Comparison of ENCODE assay signal across 9 cellular contexts in the genomic region with DNA sequence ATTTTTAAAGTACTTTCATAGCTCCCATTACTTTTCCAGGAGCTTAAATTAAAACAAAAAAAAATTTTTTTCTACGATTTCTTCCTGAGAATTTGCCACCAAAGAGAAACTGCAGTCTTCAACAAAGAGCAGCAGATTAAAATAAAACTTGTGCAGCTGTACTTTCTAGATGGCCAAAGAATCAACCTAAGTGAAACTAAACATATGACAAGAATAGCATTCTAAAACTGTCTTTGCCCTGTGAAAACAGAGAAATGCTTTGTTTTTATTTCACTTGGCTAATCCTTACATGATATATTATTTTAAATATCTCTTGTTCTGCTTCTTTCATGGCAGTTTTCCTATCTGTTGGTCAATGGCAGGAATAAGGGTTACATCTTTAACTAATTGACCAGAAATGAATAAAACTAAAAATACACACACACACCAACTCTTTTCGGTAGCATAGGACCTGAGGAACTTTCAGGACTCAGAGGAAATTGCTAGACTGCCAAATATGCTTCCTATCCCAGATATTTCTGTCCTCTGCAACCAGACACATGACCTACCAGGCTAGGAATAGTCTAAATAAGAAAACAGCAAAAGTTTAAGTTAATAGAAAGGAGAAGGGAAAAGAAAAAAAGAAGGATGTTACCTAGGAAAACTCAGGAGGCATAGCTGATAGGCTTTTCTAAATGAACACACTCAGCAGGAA.
DNase-seq lines count a peak whose midpoint lies in the region; ATAC-seq, FAIRE-seq and TF ChIP-seq lines count a peak whose summit lies in the region.
"Had no signal": no experiment of that assay in that cellular context is flagged by ENCODE, and none has a peak within 500 bp of the region (broad histone marks: within the 10 kb centered on the region; RNA-seq: fewer than 3 reads in every experiment).

No MANE protein-coding gene starts in this region.

- H3K4me1 Mint-ChIP-seq in activated CD8-positive, alpha-beta T cell treated with anti-CD3 and anti-CD28 coated beads, Interleukin-2, amount 10 ng/mL, durations not matched to agents 7 days and 5 days (ENCODE audit: low read depth): peaks cover 28% of the 10 kb centered on the region

- no peak for TF ChIP-seq POLR2A in GM12878 (IDR thresholded peaks at IDR 0.05; ENCODE audit: low read depth, low read length)

- TF ChIP-seq RAD21 in GM12878 (IDR thresholded peaks at IDR 0.05; ENCODE audit: insufficient read depth, low read depth, low read length): no peak

- H3K4me3 ChIP-seq in GM12878 (peak overlapping the region; percentile 49), osteoblast (ENCODE audit: insufficient read depth, low read length) (peak overlapping the region; percentile 48)

- peak; percentile 50 for ATAC-seq in GM18511 (IDR thresholded peaks at IDR 0.05; ENCODE audit: unreplicated experiment)
- ATAC-seq in HG02884 (IDR thresholded peaks at IDR 0.05; ENCODE audit: unreplicated experiment): peak; percentile 41
- peak; percentile 48 for ATAC-seq in GM12878
- ATAC-seq in activated CD8-positive, alpha-beta T cell treated with anti-CD3 and anti-CD28 coated beads, Interleukin-2, amount 10 ng/mL, durations not matched to agents 7 days and 5 days: no peak

- POLR2A ChIA-PET in GM12878 (lab: Charles Lee): interaction anchor here (0.5 to 10.5 kb wide), 10 partner anchors 11 to 77 kb away, joined by 3 to 265 read pairs (median 5); a partner anchor contains a TSS
- POLR2A ChIA-PET in activated CD8-positive, alpha-beta T cell treated with anti-CD3 and anti-CD28 coated beads, Interleukin-2, amount 10 ng/mL, durations not matched to agents 7 days and 5 days (lab: Charles Lee): no interaction called here

- DNase-seq in GM12878 (ENCODE audit: low read depth, low spot score) (peak; percentile 47), osteoblast (ENCODE audit: insufficient read length, low spot score, missing footprints) (peak; percentile 56), NCI-H1048 (lab: John Stamatoyannopoulos, UW) (no peak), HUDEP-2 (lab: John Stamatoyannopoulos, UW; ENCODE audit: unreplicated experiment in 76 of 76) (no peak)
- no peak for DNase-seq in activated CD8-positive, alpha-beta T cell treated with anti-CD3 and anti-CD28 coated beads, Interleukin-2, amount 10 ng/mL, durations not matched to agents 7 days and 5 days
- DNase-seq in activated CD4-positive, alpha-beta T cell treated with anti-CD3 and anti-CD28 coated beads for 48 hours: no peak
- DNase-seq: activated CD4-positive, alpha-beta memory T cell treated with anti-CD3 and anti-CD28 coated beads for 36 hours had no signal

- H3K9me3 ChIP-seq in GM12878 (replicated peaks; ENCODE audit: control insufficient read depth, insufficient read depth, low read length) (peaks cover 3% of the 10 kb centered on the region; the same call in 2 of the 3 replicates), osteoblast (ENCODE audit: low read depth, low read length) (no peaks in the 10 kb centered on the region)

- H3K36me3 ChIP-seq in GM12878 (ENCODE audit: control insufficient read depth in 2 of 2, insufficient read depth in 2 of 2, low read length in 1 of 2) (peaks cover 0 to 15% of the 10 kb centered on the region in 2 experiments; a peak in 3 of 4 replicates), osteoblast (ENCODE audit: insufficient read depth, low read length) (no peaks in the 10 kb centered on the region)

- H4K20me1 ChIP-seq in GM12878 (ENCODE audit: control insufficient read depth, insufficient read depth): no peaks in the 10 kb centered on the region
- H4K20me1 ChIP-seq in osteoblast (ENCODE audit: insufficient read depth, low read length): no peaks in the 10 kb centered on the region

- no peak overlapping the region for H3K4me3 Mint-ChIP-seq in activated CD8-positive, alpha-beta T cell treated with anti-CD3 and anti-CD28 coated beads, Interleukin-2, amount 10 ng/mL, durations not matched to agents 7 days and 5 days
- H3K4me3 Mint-ChIP-seq: activated CD4-positive, alpha-beta memory T cell treated with anti-CD3 and anti-CD28 coated beads for 36 hours had no signal

- H3K36me3 Mint-ChIP-seq in activated CD8-positive, alpha-beta T cell treated with anti-CD3 and anti-CD28 coated beads, Interleukin-2, amount 10 ng/mL, durations not matched to agents 7 days and 5 days (ENCODE audit: low read depth): peaks cover 35% of the 10 kb centered on the region

- FAIRE-seq in GM12878 (lab: Jason Lieb, UNC): peak; percentile 18

- no peaks in the 10 kb centered on the region for H3K27me3 ChIP-seq in GM12878 (replicated peaks in 1 of 2; ENCODE audit: control insufficient read depth in 2 of 2, insufficient read depth in 2 of 2, low read length in 1 of 2)
- no peaks in the 10 kb centered on the region for H3K27me3 ChIP-seq in osteoblast (ENCODE audit: insufficient read depth, low read length)

- H3K27ac ChIP-seq in GM12878 (ENCODE audit: control insufficient read depth, insufficient read depth) (peak overlapping the region; percentile 97), osteoblast (ENCODE audit: low read depth, low read length) (peak overlapping the region; percentile 53)

- TF ChIP-seq EP300 in GM12878 (IDR thresholded peaks at IDR 0.05; ENCODE audit: borderline replicate concordance in 1 of 2, control insufficient read depth in 1 of 2, low read depth in 2 of 2, low read length in 2 of 2): no peak

- H3K27ac Mint-ChIP-seq in activated CD8-positive, alpha-beta T cell treated with anti-CD3 and anti-CD28 coated beads, Interleukin-2, amount 10 ng/mL, durations not matched to agents 7 days and 5 days: no peak overlapping the region
- H3K27ac Mint-ChIP-seq: activated CD4-positive, alpha-beta memory T cell treated with anti-CD3 and anti-CD28 coated beads for 36 hours had no signal

- 2% methylated on average over 2 of the region's 2 CpGs for WGBS in GM12878 (ENCODE audit: insufficient coverage, insufficient replicate concordance, low lambda C conversion rate, missing lambda C conversion rate)

- no TSS peak for BruUV-seq in GM12878 (replicated peaks; lab: Mats Ljungman, UMichigan)

- H3K9me3 Mint-ChIP-seq in activated CD8-positive, alpha-beta T cell treated with anti-CD3 and anti-CD28 coated beads, Interleukin-2, amount 10 ng/mL, durations not matched to agents 7 days and 5 days (ENCODE audit: insufficient read depth): peaks cover 8% of the 10 kb centered on the region

- no peak for TF ChIP-seq CTCF in GM12878 (IDR thresholded peaks at IDR 0.05 in 2 of 3, conservative IDR thresholded peaks at IDR 0.05 in 1 of 3; ENCODE audit: control insufficient read depth in 2 of 3, extremely low read depth in 1 of 3, insufficient read depth in 1 of 3, low read depth in 3 of 3, low read length in 3 of 3)
- TF ChIP-seq CTCF in osteoblast (IDR thresholded peaks at IDR 0.05; ENCODE audit: extremely low read depth, low read depth, low read length): no peak

- RAD21 ChIA-PET in GM12878 (lab: Charles Lee; ENCODE audit: unreplicated experiment): interaction anchor here (0.6 to 14.4 kb wide), 17 partner anchors 9 to 404 kb away, joined by 3 to 405 read pairs (median 11); a partner anchor contains a TSS

- peaks cover 83% of the 10 kb centered on the region for H3K79me2 ChIP-seq in GM12878 (ENCODE audit: control insufficient read depth, insufficient read depth, low read length)
- H3K79me2 ChIP-seq in osteoblast (ENCODE audit: insufficient read depth, low read length): no peaks in the 10 kb centered on the region

- intact Hi-C loops in GM12878 (cut with micrococcal nuclease; ENCODE audit: unreplicated experiment): no loop called here

- CTCF ChIA-PET in GM12878 (lab: Yijun Ruan, JAX): interaction anchor here (0.6 to 7.9 kb wide), 15 partner anchors 9 to 1623 kb away, joined by 3 to 136 read pairs (median 5); a partner anchor contains a TSS
- CTCF ChIA-PET in activated CD8-positive, alpha-beta T cell treated with anti-CD3 and anti-CD28 coated beads, Interleukin-2, amount 10 ng/mL, durations not matched to agents 7 days and 5 days (lab: Charles Lee): interaction anchor here (0.7 to 3.3 kb wide), 3 partner anchors 23 to 75 kb away, joined by 3 to 13 read pairs (median 3); a partner anchor contains a TSS

- H2AFZ ChIP-seq in GM12878 (ENCODE audit: control insufficient read depth, low read depth, low read length) (no peak overlapping the region), osteoblast (ENCODE audit: low read length) (peak overlapping the region; percentile 48)

- in situ Hi-C loops in GM12878 (cut with MboI): loop anchor here (5.0 kb wide), 1 partner anchor 70 kb away; no protein-coding TSS in a partner anchor

- peak overlapping the region; percentile 11 for H3K9ac ChIP-seq in GM12878 (ENCODE audit: control insufficient read depth, insufficient read depth, low read length)

- H3K4me2 ChIP-seq in GM12878 (ENCODE audit: control insufficient read depth, insufficient read depth): peak overlapping the region; percentile 92
- peak overlapping the region; percentile 81 for H3K4me2 ChIP-seq in osteoblast (ENCODE audit: insufficient read depth, low read length)

- H3K27me3 Mint-ChIP-seq in activated CD8-positive, alpha-beta T cell treated with anti-CD3 and anti-CD28 coated beads, Interleukin-2, amount 10 ng/mL, durations not matched to agents 7 days and 5 days (ENCODE audit: low read depth): no peaks in the 10 kb centered on the region
- H3K27me3 Mint-ChIP-seq: activated CD4-positive, alpha-beta memory T cell treated with anti-CD3 and anti-CD28 coated beads for 36 hours had no signal

- H3K4me1 ChIP-seq in GM12878 (ENCODE audit: control insufficient read depth, insufficient read depth, low read length) (peaks cover 41% of the 10 kb centered on the region), osteoblast (ENCODE audit: insufficient read depth, low read length) (peaks cover 19% of the 10 kb centered on the region)

- SMC1A ChIA-PET in GM12878 (lab: Charles Lee; ENCODE audit: uncharacterized antibody, unreplicated experiment): interaction anchor here (1.0 to 20.2 kb wide), 20 partner anchors 8 to 124 kb away, joined by 3 to 446 read pairs (median 8); a partner anchor contains a TSS

TF ChIP-seq in GM12878, 131 proteins besides CTCF, POLR2A, EP300 and RAD21 (continues in another document):
- TF ChIP-seq ETV6 (conservative IDR thresholded peaks at IDR 0.05 in 1 of 2, IDR thresholded peaks at IDR 0.05 in 1 of 2; ENCODE audit: borderline replicate concordance in 1 of 2, low read depth in 1 of 2) (no peak), PAX8 (IDR thresholded peaks at IDR 0.05) (no peak), GATAD2B (conservative IDR thresholded peaks at IDR 0.05; ENCODE audit: low read depth) (no peak), RBBP5 (conservative IDR thresholded peaks at IDR 0.05) (0 out of 2 replicates have a peak, but pooled peaks have one; percentile 15)

Comparison
In these comparisons a context has a peak if more than half of its experiments do, and no peak if none do; other contexts are left out.
1. DNase-seq: peak in GM12878 (single experiment) and osteoblast (single experiment); none in NCI-H1048 (single experiment), activated CD8-positive, alpha-beta T cell treated with anti-CD3 and anti-CD28 coated beads, Interleukin-2, amount 10 ng/mL, durations not matched to agents 7 days and 5 days (single experiment), HUDEP-2 (0 of 76) and activated CD4-positive, alpha-beta T cell treated with anti-CD3 and anti-CD28 coated beads for 48 hours (single experiment).